18 cellular contexts compared by ENCODE assay signal in the genomic region with DNA sequence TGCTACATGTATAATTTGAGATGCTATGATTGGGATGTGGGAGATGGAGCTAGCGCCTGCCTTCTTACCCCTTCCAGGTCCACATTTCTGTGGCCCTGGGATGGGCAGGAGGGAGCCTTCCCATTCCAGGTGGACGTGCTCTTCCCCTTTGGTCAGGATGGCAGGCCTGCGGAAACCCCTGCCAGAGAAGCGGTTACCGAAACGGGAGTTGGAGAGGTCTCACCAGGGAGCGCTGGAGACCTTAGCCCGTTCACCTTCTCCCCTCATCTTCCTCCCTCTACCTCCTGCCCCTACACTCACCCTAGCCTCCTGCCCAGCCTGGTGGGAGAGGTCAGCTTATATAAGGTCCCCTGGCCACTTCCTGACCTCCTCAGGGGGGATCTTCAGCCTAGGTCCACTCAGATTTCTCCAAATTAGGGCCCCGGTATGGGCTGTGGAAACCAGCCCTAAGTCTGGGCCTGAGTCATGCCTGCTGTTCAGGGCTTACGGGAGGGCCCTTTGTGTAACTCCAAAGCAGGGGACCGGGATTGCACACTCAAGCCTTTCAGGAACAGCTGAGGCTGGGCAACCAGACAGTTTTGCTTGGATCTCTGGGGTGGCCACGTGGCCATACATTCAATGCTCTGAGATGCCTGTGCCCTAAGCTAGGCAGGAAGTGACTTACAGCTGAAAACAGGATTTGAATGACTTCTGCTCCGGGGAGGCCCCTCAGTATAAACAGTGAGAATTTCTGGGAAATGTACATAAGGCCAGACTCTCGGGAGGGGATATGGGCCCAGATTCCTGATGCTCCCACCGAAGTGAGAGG. TPM values are rescaled to one million over a fixed set of nuclear protein-coding genes. Genes with fewer than 3 reads are reported as not detected.
DNase-seq lines count a peak whose midpoint lies in the region; ATAC-seq, FAIRE-seq and TF ChIP-seq lines count a peak whose summit lies in the region.
"Had no signal": no experiment of that assay in that cellular context is flagged by ENCODE, and none has a peak within 500 bp of the region (broad histone marks: within the 10 kb centered on the region; RNA-seq: fewer than 3 reads in every experiment).

No MANE protein-coding gene starts in this region.

- H3K4me3 ChIP-seq in K562, result no peak overlapping the region
- H3K4me3 ChIP-seq in kidney (ENCODE audit: low read length in 2 of 2), result no peak overlapping the region
- H3K4me3 ChIP-seq in spleen, result no peak overlapping the region
- H3K4me3 ChIP-seq: heart right ventricle, skin epidermis had no signal

- H3K9me1 ChIP-seq in K562 (ENCODE audit: control insufficient read depth, insufficient read depth, low read length), result no peaks in the 10 kb centered on the region

- CTCF ChIA-PET in K562 (lab: Yijun Ruan, JAX; ENCODE audit: low intra/inter-chr PET ratio), result no interaction called here

- no peaks in the 10 kb centered on the region for H3K79me2 ChIP-seq in K562 (ENCODE audit: control insufficient read depth, insufficient read depth, low read length)

- H3K4me2 ChIP-seq in K562 (ENCODE audit: insufficient read depth, low read length), result no peak overlapping the region

- POLR2A ChIA-PET in K562 (lab: Yijun Ruan, JAX), result interaction anchor here (0.6 kb wide), 1 partner anchor 653 kb away, joined by 3 read pairs; no protein-coding TSS in a partner anchor

- no peak for TF ChIP-seq RAD21 in K562 (CRISPR knock-in tag; conservative IDR thresholded peaks at IDR 0.05 in 1 of 2, IDR thresholded peaks at IDR 0.05 in 1 of 2)

- 68% methylated on average over 10 of the region's 15 CpGs for WGBS in K562 (ENCODE audit: insufficient coverage, low coverage, missing lambda C conversion rate)
- WGBS in spleen, 5 donors, result 73 to 92% (median 79%) methylated on average over 12 to 15 of the region's 15 CpGs

- FAIRE-seq in K562 (lab: Jason Lieb, UNC), result no peak
- FAIRE-seq in kidney (lab: Jason Lieb, UNC), result no peak
- no peak for FAIRE-seq in GM19239 (lab: Jason Lieb, UNC)

- H3K9me3 ChIP-seq in K562 (replicated peaks; ENCODE audit: control insufficient read depth, insufficient read depth, low read depth, low read length) (peaks cover 6% of the 10 kb centered on the region; the same call in 1 of the 2 replicates), kidney (ENCODE audit: control insufficient read depth in 1 of 2, low read length in 2 of 2) (peaks cover 0 to 7% of the 10 kb centered on the region in 2 donors), spleen (peaks cover 0 to 13% (median 9%) of the 10 kb centered on the region in 8 donors)

- peak; percentile 18 for DNase-seq in KBM-7
- no peak for DNase-seq in K562 (ENCODE audit: extremely low read depth in 1 of 4, low spot score in 3 of 4)
- DNase-seq in kidney, result peak; percentile 28
- DNase-seq in spleen, result peak; percentile 40
- no peak for DNase-seq in DMS79 treated with DMSO at 0.1 percent for 48 hours (lab: John Stamatoyannopoulos, UW)
- no peak for DNase-seq in GM19239 (ENCODE audit: insufficient read length, low spot score)
- no peak for DNase-seq in erythroblast (lab: John Stamatoyannopoulos, UW)
- DNase-seq: activated CD4-positive, alpha-beta T cell treated with anti-CD3 and anti-CD28 coated beads for 48 hours; activated T-cell treated with anti-CD3 and anti-CD28 coated beads, Interleukin-2, amount 50 U/mL, for 4 hours; COR-L47; effector memory CD4-positive, alpha-beta T cell; heart right ventricle; NCI-H1092; NCI-H2227 treated with DMSO at 0.1 percent for 48 hours had no signal

- in situ Hi-C loops in KBM-7 (cut with MboI; ENCODE audit: low pct_unique_long_range_greater_than_20kb, low sequenced_read_pairs), result no loop called here
- in situ Hi-C loops in K562 (cut with MboI), result no loop called here

- TF ChIP-seq POLR2A in K562 (conservative IDR thresholded peaks at IDR 0.05) (no peak), spleen (IDR thresholded peaks at IDR 0.05) (no peak), erythroblast (IDR thresholded peaks at IDR 0.05; ENCODE audit: low read length) (no peak)

- H3K9ac ChIP-seq in K562 (ENCODE audit: insufficient read depth in 1 of 2, low read depth in 2 of 2, low read length in 2 of 2), result no peak overlapping the region
- H3K9ac ChIP-seq in kidney (ENCODE audit: low read length in 2 of 2), result no peak overlapping the region

- H3K4me1 ChIP-seq in K562 (replicated peaks in 1 of 2; ENCODE audit: control insufficient read depth in 2 of 2, insufficient read depth in 2 of 2, low read length in 2 of 2) (peaks cover 2 to 17% of the 10 kb centered on the region in 2 experiments; a peak in 3 of 5 replicates), kidney (ENCODE audit: control insufficient read depth in 1 of 2, insufficient read depth in 1 of 2, low read depth in 1 of 2, low read length in 2 of 2) (no peaks in the 10 kb centered on the region), spleen (no peaks in the 10 kb centered on the region)
- H3K4me1 ChIP-seq: heart right ventricle had no signal

- H3K27me3 ChIP-seq in K562 (ENCODE audit: control insufficient read depth in 2 of 2, insufficient read depth in 2 of 2, low read length in 2 of 2) (no peaks in the 10 kb centered on the region), spleen (replicated peaks in 1 of 7) (peaks cover 0 to 22% (median 4%) of the 10 kb centered on the region in 7 donors)

- intact Hi-C loops in K562 (cut with micrococcal nuclease) (no loop called here), kidney (cut with DNase I) (no loop called here), spleen (cut with DNase I; ENCODE audit: low total_unique reads) (no loop called here)

- H3K36me3 ChIP-seq in K562 (ENCODE audit: control insufficient read depth, insufficient read depth, low read length) (no peaks in the 10 kb centered on the region), kidney (ENCODE audit: control insufficient read depth in 1 of 2, insufficient read depth in 2 of 2, low read length in 2 of 2) (no peaks in the 10 kb centered on the region), spleen (no peaks in the 10 kb centered on the region)
- H3K36me3 ChIP-seq: heart right ventricle, neutrophil had no signal

- TF ChIP-seq EP300 in K562 (IDR thresholded peaks at IDR 0.05; ENCODE audit: low read length), result no peak

- H4K20me1 ChIP-seq in K562 (replicated peaks; ENCODE audit: control insufficient read depth, insufficient read depth, low read length), result no peaks in the 10 kb centered on the region

- no TSS peak for BruUV-seq in K562 (replicated peaks; lab: Mats Ljungman, UMichigan)

- H3K27ac ChIP-seq in K562 (ENCODE audit: extremely low read depth, low read depth, low read length) (no peak overlapping the region), kidney (ENCODE audit: low read depth in 2 of 2, low read length in 2 of 2) (no peak overlapping the region), spleen (no peak overlapping the region)
- H3K27ac ChIP-seq: heart right ventricle, neutrophil, skin epidermis had no signal

- peak overlapping the region; percentile 40; the same call in 1 of the 2 replicates for H2AFZ ChIP-seq in K562 (ENCODE audit: low read depth, low read length)

- no peak for ATAC-seq in K562
- ATAC-seq: activated T-cell treated with anti-CD3 and anti-CD28 coated beads, Interleukin-2, amount 50 U/mL, for 4 hours; heart right ventricle had no signal

- TF ChIP-seq CTCF in K562 (IDR thresholded peaks at IDR 0.05 in 2 of 3, conservative IDR thresholded peaks at IDR 0.05 in 1 of 3; ENCODE audit: insufficient read depth in 2 of 3, low read depth in 1 of 3, low read length in 3 of 3), result no peak
- no peak for TF ChIP-seq CTCF in kidney (IDR thresholded peaks at IDR 0.05; ENCODE audit: borderline replicate concordance, extremely low read depth, insufficient read depth)
- no peak for TF ChIP-seq CTCF in spleen (IDR thresholded peaks at IDR 0.05 in 8 of 11, conservative IDR thresholded peaks at IDR 0.05 in 3 of 11)

TF ChIP-seq in K562, 482 proteins besides CTCF, POLR2A, EP300 and RAD21 (continues in another document):
- no peak for TF ChIP-seq ZNF165 (CRISPR knock-in tag; IDR thresholded peaks at IDR 0.05; ENCODE audit: borderline replicate concordance)
- no peak for TF ChIP-seq NFRKB (IDR thresholded peaks at IDR 0.05; ENCODE audit: low read depth)
- no peak for TF ChIP-seq MYC (IDR thresholded peaks at IDR 0.05; ENCODE audit: low read depth, low read length)
- TF ChIP-seq MYC (CRISPR knock-in tag; IDR thresholded peaks at IDR 0.05; ENCODE audit: borderline replicate concordance, low read depth), result no peak
- TF ChIP-seq ZNF507 (tag; conservative IDR thresholded peaks at IDR 0.05), result no peak
- no peak for TF ChIP-seq MIER1 (IDR thresholded peaks at IDR 0.05; ENCODE audit: low read depth)
- no peak for TF ChIP-seq ZNF121 (CRISPR knock-in tag; conservative IDR thresholded peaks at IDR 0.05)
- TF ChIP-seq TCF7 (IDR thresholded peaks at IDR 0.05; ENCODE audit: borderline replicate concordance), result no peak
- no peak for TF ChIP-seq GTF2A2 (tag; IDR thresholded peaks at IDR 0.05)
- TF ChIP-seq, protein P1, sequence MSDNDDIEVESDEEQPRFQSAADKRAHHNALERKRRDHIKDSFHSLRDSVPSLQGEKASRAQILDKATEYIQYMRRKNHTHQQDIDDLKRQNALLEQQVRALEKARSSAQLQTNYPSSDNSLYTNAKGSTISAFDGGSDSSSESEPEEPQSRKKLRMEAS (CRISPR knock-in tag; IDR thresholded peaks at IDR 0.05), result no peak
- TF ChIP-seq LARP7 (IDR thresholded peaks at IDR 0.05), result no peak
- no peak for TF ChIP-seq RBFOX2 (IDR thresholded peaks at IDR 0.05; ENCODE audit: low read depth, low read length)

RNA-seq across cellular contexts. Expression of a gene that starts 10.2 kb away (rescaled TPM):
- total RNA-seq in K562 (2011; cell fraction: chromatin; rRNA removed; ENCODE audit: low replicate concordance), result 6.3 and 7.3 TPM in 2 replicates
- 3.7 TPM in 2 replicates for total RNA-seq in K562 (2011; cell fraction: nucleolus; rRNA removed)
- total RNA-seq in K562 (2011; cell fraction: nucleoplasm; rRNA removed), result 5.4 and 7.5 TPM in 2 replicates
- total RNA-seq in K562 (2014; rRNA removed) (0.37 and 0.77 TPM in 2 replicates), K562 (2014; rRNA removed; fragmentation: Illumina TruSeq; extraction: Trizol) (0.69 and 1.1 TPM in 2 replicates), K562 (2015; rRNA removed; fragmentation: Illumina TruSeq; extraction: Trizol) (0.83 and 1.3 TPM in 2 replicates), K562 (2021) (2.7 and 3.8 TPM in 2 replicates), kidney (24.0 TPM), spleen (100 to 1,000 TPM in 5 of 7 donors, 10 to 100 TPM in 2; 86.5 to 282 (median 174) TPM)
- polyA plus RNA-seq in K562 (2011; rRNA removed) (0.05 TPM in 1 of 2 replicates, not detected in the other), K562 (2014; fragmentation: Illumina TruSeq; extraction: Trizol) (2.4 TPM in 2 replicates), K562 (2014; fragmentation: Nextera tagmentation; extraction: Ambion mirVana) (under 1 TPM; 0.10 to 0.15 TPM), K562 (2014; rRNA removed) (3.9 and 5.3 TPM in 2 replicates), kidney (ENCODE audit: insufficient read depth, low read depth, low replicate concordance) (29.6 TPM), spleen (100 to 1,000 TPM in 2 of 3 donors, 10 to 100 TPM in 1; 86.6 to 763 (median 435) TPM)
- 0.06 and 0.09 TPM in 2 replicates for polyA plus RNA-seq in K562 (2011; cell fraction: cytosol; rRNA removed)
- 0.04 and 0.36 TPM in 2 replicates for polyA plus RNA-seq in K562 (2011; cell fraction: nucleus; rRNA removed)
- 2.7 and 17.3 TPM in 2 replicates for polyA plus RNA-seq in K562 (2012)
- not detected in 2 replicates for polyA minus RNA-seq in K562 (2011; rRNA and poly(A)+ RNA removed)
- not detected in 2 replicates for polyA minus RNA-seq in K562 (2011; cell fraction: cytosol; rRNA and poly(A)+ RNA removed)
- not detected in 2 replicates for polyA minus RNA-seq in K562 (2011; cell fraction: nucleus; rRNA and poly(A)+ RNA removed)
- total RNA-seq: OCI-LY7; T-helper 1 cell treated with Interleukin-12 subunit alpha and Interleukin-12 subunit beta and Interleukin-4 antibody, amounts not matched to agents 30 ng/mL and 1 ng/mL, for 36 hours had no signal

Comparison
In these comparisons a context has a peak if more than half of its experiments do, and no peak if none do; other contexts are left out.
1. DNase-seq: peak in KBM-7 (single experiment), kidney (single experiment) and spleen (single experiment); none in K562 (0 of 4), DMS79 treated with DMSO at 0.1 percent for 48 hours (single experiment), GM19239 (single experiment) and erythroblast (0 of 2).